9 cellular contexts compared by ENCODE assay signal in the genomic region with DNA sequence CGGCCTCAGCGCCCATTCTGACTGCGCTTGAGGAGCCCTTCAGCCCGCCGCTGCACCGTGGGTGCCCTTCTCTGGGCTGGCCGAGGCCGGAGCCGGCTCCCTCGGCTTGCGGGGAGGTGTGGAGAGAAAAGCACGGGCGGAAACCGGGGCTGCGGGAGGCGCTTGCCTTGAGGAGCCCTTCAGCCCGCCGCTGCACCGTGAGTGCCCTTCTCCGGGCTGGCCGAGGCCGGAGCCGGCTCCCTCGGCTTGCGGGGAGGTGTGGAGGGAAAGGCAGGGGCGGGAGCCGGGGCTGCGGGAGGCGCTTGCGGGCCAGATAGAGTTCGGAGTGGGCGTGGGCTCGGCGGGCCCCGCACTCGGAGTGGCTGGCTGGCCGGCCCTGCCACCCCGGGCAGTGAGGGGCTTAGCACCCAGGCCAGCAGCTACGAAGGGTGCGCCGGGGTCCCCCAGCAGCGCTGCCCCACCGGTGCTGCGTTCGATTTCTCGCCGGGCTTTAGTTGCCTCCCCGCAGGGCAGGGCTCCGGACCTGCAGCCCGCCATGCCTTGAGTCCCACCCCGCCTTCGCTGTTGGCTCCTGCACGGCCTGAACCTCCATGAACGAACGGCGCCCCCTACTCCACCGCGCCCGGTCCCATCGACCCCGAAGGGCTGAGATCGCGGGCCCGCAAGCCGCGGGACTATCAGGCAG. TPM values are rescaled to one million over a fixed set of nuclear protein-coding genes. Genes with fewer than 3 reads are reported as not detected.
DNase-seq lines count a peak whose midpoint lies in the region; ATAC-seq and TF ChIP-seq lines count a peak whose summit lies in the region.
"Had no signal": no experiment of that assay in that cellular context is flagged by ENCODE, and none has a peak within 500 bp of the region (broad histone marks: within the 10 kb centered on the region; RNA-seq: fewer than 3 reads in every experiment).

No MANE protein-coding gene starts in this region.

- H3K27me3 Mint-ChIP-seq in naive B cell = peaks cover 31 to 44% (median 32%) of the 10 kb centered on the region in 3 donors

- WGBS in esophagus muscularis mucosa = 46% methylated on average over 5 of the region's 66 CpGs

- TF ChIP-seq CTCF in esophagus muscularis mucosa (IDR thresholded peaks at IDR 0.05) (no peak), GM13976 (IDR thresholded peaks at IDR 0.05; ENCODE audit: borderline replicate concordance, control extremely low read depth, extremely low read depth, insufficient read depth, missing control alignments) (no peak)

- peaks cover 6 to 10% (median 9%) of the 10 kb centered on the region in 4 donors for H3K4me1 ChIP-seq in esophagus muscularis mucosa

- H3K9me3 Mint-ChIP-seq in naive B cell = peaks cover 0 to 17% (median 10%) of the 10 kb centered on the region in 7 donors

- no peak for TF ChIP-seq EP300 in esophagus muscularis mucosa (IDR thresholded peaks at IDR 0.05)

- in situ Hi-C loops in GM13976 (cut with MboI; ENCODE audit: low sequenced_read_pairs, unreplicated experiment) = no loop called here

- H3K4me3 Mint-ChIP-seq in naive B cell = peak overlapping the region in 7 of 8 donors; percentile 40 to 75 (median 59)

- H3K27me3 ChIP-seq in esophagus muscularis mucosa = peaks cover 0 to 56% (median 26%) of the 10 kb centered on the region in 4 donors

- no peak overlapping the region for H3K27ac Mint-ChIP-seq in naive B cell

- H3K36me3 Mint-ChIP-seq in naive B cell = peaks cover 0 to 8% of the 10 kb centered on the region in 2 donors

- H3K9me3 ChIP-seq in esophagus muscularis mucosa = no peaks in the 10 kb centered on the region

- no peak overlapping the region for H3K27ac ChIP-seq in esophagus muscularis mucosa (replicated peaks in 1 of 4)

- DNase-seq in stimulated activated CD4-positive, alpha-beta T cell treated with anti-CD3 and anti-CD28 coated beads, Interleukin-1b, Interleukin-23, amount 100 ng/mL, for 48 hours = peak; percentile 7
- DNase-seq in stimulated activated CD4-positive, alpha-beta T cell treated with anti-CD3 and anti-CD28 coated beads, Interleukin-4, amount 100 ng/mL, for 24 hours = no peak
- no peak for DNase-seq in esophagus muscularis mucosa (ENCODE audit: extremely low spot score)
- no peak for DNase-seq in naive B cell
- DNase-seq in foreskin melanocyte = no peak
- no peak for DNase-seq in SW480 (ENCODE audit: low spot score)
- no peak for DNase-seq in GM13976 (ENCODE audit: low spot score)
- DNase-seq: activated CD4-positive, alpha-beta T cell treated with anti-CD3 and anti-CD28 coated beads, Interleukin-2, amount 50 U/mL, for 48 hours had no signal

- peak overlapping the region; percentile 34 to 52 (median 40) for H3K4me3 ChIP-seq in esophagus muscularis mucosa

- ATAC-seq in naive B cell (ENCODE audit: low read depth in 2 of 2) (peak; percentile 23 to 32), HG02840 (IDR thresholded peaks at IDR 0.05; ENCODE audit: low FRiP score, unreplicated experiment) (no peak)

- no peak for TF ChIP-seq POLR2A in esophagus muscularis mucosa (IDR thresholded peaks at IDR 0.05; ENCODE audit: low read depth)

- H3K4me1 Mint-ChIP-seq in naive B cell = peaks cover 0 to 2% (median under 1%) of the 10 kb centered on the region in 3 donors

- no peaks in the 10 kb centered on the region for H3K36me3 ChIP-seq in esophagus muscularis mucosa

- intact Hi-C loops in esophagus muscularis mucosa (cut with DNase I) = no loop called here

RNA-seq across cellular contexts. Expression of gene MCUR1, which starts 45.7 kb away (rescaled TPM):
- 10 to 100 TPM in 3 of 4 donors, 1 to 10 TPM in 1; 7.8 to 19.1 (median 17.9) TPM for total RNA-seq in esophagus muscularis mucosa
- polyA plus RNA-seq in naive B cell (ENCODE audit: low read depth in 6 of 6) = 10 to 100 TPM in 3 of 6 donors, 1 to 10 TPM in 3; 5.4 to 11.5 (median 9.8) TPM
